ENCODE assay signal across 9 cellular contexts in the genomic region with DNA sequence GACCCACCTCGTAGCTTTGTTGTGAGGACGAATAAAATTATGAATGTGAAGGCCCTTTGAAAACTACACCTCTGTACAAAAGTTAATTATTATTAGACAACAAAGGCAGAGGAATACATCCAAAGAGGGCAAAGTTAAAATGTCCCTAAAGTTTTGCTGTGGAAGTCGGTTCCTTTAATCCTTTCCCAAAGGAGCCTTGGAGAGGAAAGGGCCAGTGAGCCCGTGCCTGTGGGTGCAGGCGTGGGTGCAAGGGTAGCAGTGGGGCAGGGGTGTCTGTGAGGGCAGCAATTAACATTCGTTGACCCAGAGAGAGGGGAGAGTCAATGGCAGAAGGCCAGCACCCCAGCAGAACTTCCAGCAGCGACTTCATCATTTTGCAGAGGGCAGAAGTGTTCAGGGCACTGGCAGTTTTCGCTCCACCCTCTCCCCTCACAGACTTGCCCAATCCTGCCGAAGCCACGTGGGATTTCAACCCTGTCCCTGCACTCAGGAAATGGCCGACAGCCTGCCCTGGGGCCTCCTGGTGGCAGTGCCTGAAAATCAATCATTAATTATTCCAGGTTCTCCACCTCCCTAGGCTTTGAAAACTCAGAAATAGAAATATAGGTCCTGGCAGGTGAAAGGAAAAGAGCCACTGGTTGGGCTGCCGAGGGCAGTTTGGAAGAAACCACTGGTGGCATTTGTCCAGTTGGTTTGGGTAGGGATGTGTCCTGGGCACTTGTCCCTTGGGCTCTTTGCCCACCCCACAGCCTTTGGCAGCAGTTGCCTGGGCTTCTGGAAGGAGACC. TPM values are rescaled to one million over a fixed set of nuclear protein-coding genes. Genes with fewer than 3 reads are reported as not detected.
DNase-seq lines count a peak whose midpoint lies in the region; ATAC-seq and TF ChIP-seq lines count a peak whose summit lies in the region.
"Had no signal": no experiment of that assay in that cellular context is flagged by ENCODE, and none has a peak within 500 bp of the region (broad histone marks: within the 10 kb centered on the region; RNA-seq: fewer than 3 reads in every experiment).

No MANE protein-coding gene starts in this region.

- ATAC-seq in Panc1 (0 out of 2 replicates have a peak, but pooled peaks have one; percentile 23), gastroesophageal sphincter (no peak), HG02642 (IDR thresholded peaks at IDR 0.05; ENCODE audit: poor library complexity, unreplicated experiment) (no peak)
- ATAC-seq: activated CD4-positive, CD25-positive, alpha-beta regulatory T cell treated with anti-CD3 and anti-CD28 coated beads, Interleukin-2, amount 50 U/mL, for 24 hours had no signal

- H3K4me3 Mint-ChIP-seq in progenitor cell of endocrine pancreas (ENCODE audit: low read depth), result no peak overlapping the region
- H3K4me3 Mint-ChIP-seq in endothelial cell (ENCODE audit: unreplicated experiment), result no peak overlapping the region

- H3K36me3 ChIP-seq in GM06990 (ENCODE audit: control insufficient read depth, insufficient read depth, low read length) (no peaks in the 10 kb centered on the region), Panc1 (ENCODE audit: control insufficient read depth, insufficient read depth, low read length) (no peaks in the 10 kb centered on the region), gastroesophageal sphincter (no peaks in the 10 kb centered on the region)

- peaks cover 9% of the 10 kb centered on the region for H3K4me1 Mint-ChIP-seq in progenitor cell of endocrine pancreas (ENCODE audit: low read depth)
- H3K4me1 Mint-ChIP-seq in endothelial cell (ENCODE audit: unreplicated experiment), result no peaks in the 10 kb centered on the region

- H3K27ac Mint-ChIP-seq in progenitor cell of endocrine pancreas (no peak overlapping the region), endothelial cell (ENCODE audit: unreplicated experiment) (no peak overlapping the region)

- H3K4me1 ChIP-seq in Panc1 (ENCODE audit: control insufficient read depth, insufficient read depth, low read length) (peaks cover 11% of the 10 kb centered on the region), gastroesophageal sphincter (peaks cover 0 to 48% (median 8%) of the 10 kb centered on the region in 3 donors)

- POLR2A ChIA-PET in Panc1 (lab: Charles Lee), result interaction anchor here (0.6 kb wide), 1 partner anchor 42 kb away, joined by 6 read pairs; no protein-coding TSS in a partner anchor

- intact Hi-C loops in Panc1 (cut with micrococcal nuclease; ENCODE audit: unreplicated experiment), result no loop called here

- in situ Hi-C loops in Panc1 (cut with HindIII; ENCODE audit: low pct_unique_long_range_greater_than_20kb, low sequenced_read_pairs), result no loop called here

- H3K9me3 Mint-ChIP-seq in progenitor cell of endocrine pancreas (ENCODE audit: low read depth) (no peaks in the 10 kb centered on the region), endothelial cell (ENCODE audit: unreplicated experiment) (no peaks in the 10 kb centered on the region)

- H3K9me3 ChIP-seq in Panc1 (ENCODE audit: control insufficient read depth, insufficient read depth, low read depth, low read length) (no peaks in the 10 kb centered on the region), gastroesophageal sphincter (no peaks in the 10 kb centered on the region)

- H3K27ac ChIP-seq in Panc1 (ENCODE audit: low read length) (peak overlapping the region; percentile 26; the same call in 1 of the 2 replicates), gastroesophageal sphincter (peak overlapping the region; percentile 60 to 92 (median 89))

- no peak for DNase-seq in GM06990 (ENCODE audit: extremely low read depth, insufficient read length)
- no peak for DNase-seq in Panc1 (ENCODE audit: low read depth, low spot score)
- DNase-seq in progenitor cell of endocrine pancreas (ENCODE audit: low spot score, unreplicated experiment), result no peak
- no peak for DNase-seq in activated T-cell treated with anti-CD3 and anti-CD28 coated beads, Interleukin-2, amount 50 U/mL, for 1 hour
- no peak for DNase-seq in endothelial cell (ENCODE audit: low spot score)
- DNase-seq in activated CD8-positive, alpha-beta memory T cell treated with anti-CD3 and anti-CD28 coated beads for 24 hours, result no peak

- H3K4me3 ChIP-seq in GM06990 (replicated peaks; ENCODE audit: low read depth, low read length) (no peak overlapping the region), Panc1 (ENCODE audit: low read depth in 2 of 2, low read length in 2 of 2) (no peak overlapping the region), gastroesophageal sphincter (no peak overlapping the region)

- WGBS in gastroesophageal sphincter (ENCODE audit: low coverage in 1 of 2), 2 donors, result 52 to 61% methylated on average over 7 to 8 of the region's 12 CpGs

- TF ChIP-seq CTCF in GM06990 (IDR thresholded peaks at IDR 0.05; ENCODE audit: insufficient read depth, low read length, poor library complexity, severe bottlenecking) (peak; percentile 11), Panc1 (IDR thresholded peaks at IDR 0.05) (no peak), gastroesophageal sphincter (IDR thresholded peaks at IDR 0.05) (peak in 3 of 4 experiments; percentile 34 to 38 (median 38)), progenitor cell of endocrine pancreas (IDR thresholded peaks at IDR 0.05; ENCODE audit: unreplicated experiment) (peak; percentile 30), endothelial cell (IDR thresholded peaks at IDR 0.05; ENCODE audit: unreplicated experiment) (no peak)

- BruUV-seq in Panc1 (replicated peaks; lab: Mats Ljungman, UMichigan), result no TSS peak

- H3K27me3 Mint-ChIP-seq in progenitor cell of endocrine pancreas (peaks cover 83% of the 10 kb centered on the region), endothelial cell (ENCODE audit: unreplicated experiment) (peaks cover 8% of the 10 kb centered on the region)

- H3K36me3 Mint-ChIP-seq in progenitor cell of endocrine pancreas (ENCODE audit: insufficient read depth) (no peaks in the 10 kb centered on the region), endothelial cell (ENCODE audit: low read depth, unreplicated experiment) (no peaks in the 10 kb centered on the region)

- TF ChIP-seq POLR2A in gastroesophageal sphincter (IDR thresholded peaks at IDR 0.05), result no peak

- TF ChIP-seq EP300 in gastroesophageal sphincter (IDR thresholded peaks at IDR 0.05), result no peak

- no peaks in the 10 kb centered on the region; the same call in 1 of the 2 replicates for H3K27me3 ChIP-seq in GM06990 (replicated peaks; ENCODE audit: control insufficient read depth, insufficient read depth, low read length)
- H3K27me3 ChIP-seq in Panc1 (ENCODE audit: control insufficient read depth, insufficient read depth, low read length), result no peaks in the 10 kb centered on the region
- H3K27me3 ChIP-seq in gastroesophageal sphincter, result peaks cover 11% of the 10 kb centered on the region

- CTCF ChIA-PET in Panc1 (lab: Charles Lee), result no interaction called here

RNA-seq across cellular contexts. Expression of a gene that starts 4.2 kb away (rescaled TPM):
- total RNA-seq in Panc1 (2021; ENCODE audit: unreplicated experiment) (0.15 TPM), gastroesophageal sphincter (1 to 10 TPM in 2 of 4 donors, under 1 TPM in 1, not detected in 1; 0.62 to 2.5 (median 1.1) TPM), progenitor cell of endocrine pancreas (3.9 and 8.4 TPM in 2 replicates), endothelial cell (ENCODE audit: unreplicated experiment) (2.1 TPM)
- polyA plus RNA-seq in Panc1 (2012; ENCODE audit: insufficient read length), result not detected

Comparison
In these comparisons a context has a peak if more than half of its experiments do, and no peak if none do; other contexts are left out.
1. CTCF ChIP-seq: peak in GM06990 (single experiment), gastroesophageal sphincter (3 of 4) and progenitor cell of endocrine pancreas (single experiment); none in Panc1 (single experiment) and endothelial cell (single experiment).